17 cellular contexts compared by ENCODE assay signal in the genomic region with DNA sequence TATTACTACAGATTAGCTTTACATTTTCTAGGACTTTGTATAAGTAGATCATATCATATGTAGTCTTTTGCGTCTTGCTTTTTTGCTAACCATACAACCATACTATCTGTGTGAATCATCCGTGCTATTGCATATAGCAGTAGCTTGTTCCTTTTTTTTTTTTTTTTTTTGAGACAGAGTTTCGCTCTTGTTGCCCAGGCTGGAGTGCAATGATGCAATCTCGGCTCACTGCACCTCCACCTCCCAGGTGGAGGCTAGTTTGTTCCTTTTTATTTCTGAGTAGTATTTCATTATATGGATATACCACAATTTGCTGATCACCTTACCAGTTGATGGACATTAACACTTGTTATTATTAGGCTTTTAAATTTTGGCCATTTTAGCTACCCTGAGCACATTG. TPM values are rescaled to one million over a fixed set of nuclear protein-coding genes. Genes with fewer than 3 reads are reported as not detected.
DNase-seq lines count a peak whose midpoint lies in the region; ATAC-seq and TF ChIP-seq lines count a peak whose summit lies in the region.
"Had no signal": no experiment of that assay in that cellular context is flagged by ENCODE, and none has a peak within 500 bp of the region (broad histone marks: within the 10 kb centered on the region; RNA-seq: fewer than 3 reads in every experiment).

No MANE protein-coding gene starts in this region.

- H4K20me1 ChIP-seq in OCI-LY3 (ENCODE audit: insufficient read depth, low read length): no peaks in the 10 kb centered on the region
- no peaks in the 10 kb centered on the region for H4K20me1 ChIP-seq in OCI-LY7 (ENCODE audit: insufficient read depth, low read length)

- intact Hi-C loops in CD14-positive monocyte (cut with micrococcal nuclease) (loop anchor here in 1 of 2 donors (5.0 to 10.0 kb wide), 2 partner anchors 57 to 106 kb away; a partner anchor contains a TSS), OCI-LY7 (cut with micrococcal nuclease; ENCODE audit: unreplicated experiment) (no loop called here)

- CTCF ChIA-PET in T-cell (lab: Charles Lee): interaction anchor here in 1 of 2 donors (0.7 kb wide), 1 partner anchor 246 kb away, joined by 3 read pairs; no protein-coding TSS in a partner anchor
- CTCF ChIA-PET in OCI-LY7 (lab: Charles Lee; ENCODE audit: unreplicated experiment): no interaction called here

- ATAC-seq in HG03060 (IDR thresholded peaks at IDR 0.05; ENCODE audit: low read depth, unreplicated experiment) (peak; percentile 40), T-cell (replicated peaks in 1 of 4) (no peak), HG03097 (IDR thresholded peaks at IDR 0.05; ENCODE audit: low FRiP score, unreplicated experiment) (no peak)
- ATAC-seq: A549 had no signal

- H3K9me3 Mint-ChIP-seq in CD14-positive monocyte: peaks cover 0 to 6% (median 0%) of the 10 kb centered on the region in 7 donors
- peaks cover 0 to 8% (median 0%) of the 10 kb centered on the region in 3 donors for H3K9me3 Mint-ChIP-seq in T-cell

- POLR2A ChIA-PET in T-cell (lab: Charles Lee): no interaction called here
- POLR2A ChIA-PET in OCI-LY7 (lab: Charles Lee): interaction anchor here (0.7 to 1.3 kb wide), 5 partner anchors 9 to 1252 kb away, joined by 3 to 5 read pairs (median 4); no protein-coding TSS in a partner anchor

- peak overlapping the region; percentile 57 for H3K27ac ChIP-seq in OCI-LY3 (ENCODE audit: low read length)
- H3K27ac ChIP-seq in OCI-LY7 (ENCODE audit: low read depth, low read length, poor library complexity, severe bottlenecking): no peak overlapping the region
- H3K27ac ChIP-seq: A549, adrenal gland had no signal

- H3K27me3 Mint-ChIP-seq in CD14-positive monocyte (ENCODE audit: low read depth in 3 of 3) (peaks cover 0 to 3% (median 0%) of the 10 kb centered on the region in 3 donors), T-cell (no peaks in the 10 kb centered on the region)
- H3K27me3 Mint-ChIP-seq: CD4-positive, alpha-beta memory T cell; type B pancreatic cell had no signal

- peak overlapping the region; percentile 34 for H3K4me2 ChIP-seq in OCI-LY3 (ENCODE audit: low read length)
- H3K4me2 ChIP-seq in OCI-LY7 (ENCODE audit: low read length): no peak overlapping the region
- H3K4me2 ChIP-seq: A549 had no signal

- H3K4me3 ChIP-seq in OCI-LY3 (ENCODE audit: low read length) (no peak overlapping the region), OCI-LY7 (ENCODE audit: low read depth, low read length, poor library complexity, severe bottlenecking) (no peak overlapping the region)
- H3K4me3 ChIP-seq: A549, adrenal gland had no signal

- no peak for TF ChIP-seq CTCF in CD14-positive monocyte (IDR thresholded peaks at IDR 0.05)
- TF ChIP-seq CTCF in OCI-LY3 (IDR thresholded peaks at IDR 0.05; ENCODE audit: low read depth, low read length): no peak
- no peak for TF ChIP-seq CTCF in OCI-LY7 (conservative IDR thresholded peaks at IDR 0.05; ENCODE audit: low read length)

- peaks cover 15% of the 10 kb centered on the region; the same call in 1 of the 2 replicates for H3K9me3 ChIP-seq in OCI-LY3 (ENCODE audit: insufficient read depth, low read length)
- H3K9me3 ChIP-seq in OCI-LY7 (ENCODE audit: low read length): no peaks in the 10 kb centered on the region
- H3K9me3 ChIP-seq: A549, adrenal gland had no signal

- H3K36me3 ChIP-seq in OCI-LY3 (replicated peaks; ENCODE audit: low read depth, low read length) (peaks cover 13% of the 10 kb centered on the region), OCI-LY7 (ENCODE audit: insufficient read depth, low read length) (no peaks in the 10 kb centered on the region)
- H3K36me3 ChIP-seq: adrenal gland had no signal

- H3K4me3 Mint-ChIP-seq in CD14-positive monocyte (peak overlapping the region in 1 of 2 donors; percentile 58), T-cell (no peak overlapping the region)
- H3K4me3 Mint-ChIP-seq: CD4-positive, alpha-beta memory T cell; type B pancreatic cell had no signal

- H3K27ac Mint-ChIP-seq in CD14-positive monocyte (peak overlapping the region in 6 of 7 donors; percentile 56 to 70 (median 64)), T-cell (no peak overlapping the region)
- H3K27ac Mint-ChIP-seq: activated T-helper 2 cell treated with anti-CD3 and anti-CD28 coated beads, Interferon-gamma antibody, Interleukin-2, Interleukin-4, amounts not matched to agents 10 μg/mL and 5 μg/mL and 100 μg/mL, durations not matched to agents 14 hours and 24 hours and 36 hours; CD4-positive, alpha-beta memory T cell; type B pancreatic cell had no signal

- H3K79me2 ChIP-seq in OCI-LY3 (ENCODE audit: low read length) (no peaks in the 10 kb centered on the region), OCI-LY7 (ENCODE audit: insufficient read depth, low read depth, low read length) (no peaks in the 10 kb centered on the region)

- peak overlapping the region; percentile 16; the same call in 1 of the 2 replicates for H3K9ac ChIP-seq in OCI-LY3 (ENCODE audit: low read length)

- H3K36me3 Mint-ChIP-seq in CD14-positive monocyte (no peaks in the 10 kb centered on the region), T-cell (no peaks in the 10 kb centered on the region)
- H3K36me3 Mint-ChIP-seq: CD4-positive, alpha-beta memory T cell; type B pancreatic cell had no signal

- no TSS peak for BruUV-seq in OCI-LY7 (replicated peaks; lab: Mats Ljungman, UMichigan)

- H2AFZ ChIP-seq in OCI-LY3 (ENCODE audit: low read depth, low read length): peak overlapping the region; percentile 4; the same call in 1 of the 2 replicates
- no peak overlapping the region for H2AFZ ChIP-seq in OCI-LY7 (ENCODE audit: low read length)

- H3K4me1 Mint-ChIP-seq in CD14-positive monocyte: peaks cover 19% of the 10 kb centered on the region
- peaks cover 0 to 3% (median 0%) of the 10 kb centered on the region in 3 donors for H3K4me1 Mint-ChIP-seq in T-cell

- peaks cover 45% of the 10 kb centered on the region for H3K4me1 ChIP-seq in OCI-LY3 (ENCODE audit: low read length)
- H3K4me1 ChIP-seq in OCI-LY7 (ENCODE audit: insufficient read depth, low read length, poor library complexity, severe bottlenecking): peaks cover 8% of the 10 kb centered on the region
- H3K4me1 ChIP-seq: A549, adrenal gland had no signal

- H3K27me3 ChIP-seq in OCI-LY3 (ENCODE audit: low read depth, low read length): no peaks in the 10 kb centered on the region
- H3K27me3 ChIP-seq: adrenal gland had no signal

- DNase-seq in CD14-positive monocyte (ENCODE audit: low spot score) (peak; percentile 51), germinal center (ENCODE audit: low spot score) (peak; percentile 32), T-cell (no peak), epidermal melanocyte (ENCODE audit: insufficient read length, low spot score) (no peak), OCI-LY7 (ENCODE audit: low spot score) (no peak)
- DNase-seq: adrenal gland; CD4-positive, alpha-beta memory T cell; foreskin fibroblast; NCI-H146; NCI-H2227 treated with DMSO at 0.1 percent for 48 hours; stimulated activated naive CD4-positive, alpha-beta T cell treated with Interleukin-2 at 50 U/mL for 16 hours had no signal

- H3K9me2 ChIP-seq in OCI-LY7 (ENCODE audit: insufficient read depth, low read length): no peaks in the 10 kb centered on the region

RNA-seq across cellular contexts. Expression of a gene that starts 54.5 kb away (rescaled TPM):
- 10 to 100 TPM; 10.2 to 20.4 TPM for polyA plus RNA-seq in CD14-positive monocyte
- total RNA-seq in T-cell (100 to 1,000 TPM; 120 to 156 (median 140) TPM), OCI-LY7 (2022) (158 and 162 TPM in 2 replicates)
- 103 and 121 TPM in 2 replicates for total RNA-seq in OCI-LY7 (2014; rRNA removed; shearing (Covaris generic))

Comparison
In these comparisons a context has a peak if more than half of its experiments do, and no peak if none do; other contexts are left out.
1. DNase-seq: peak in CD14-positive monocyte (single experiment) and germinal center (single experiment); none in T-cell (0 of 34), epidermal melanocyte (single experiment) and OCI-LY7 (single experiment).
2. H3K27ac Mint-ChIP-seq: peak in CD14-positive monocyte (6 of 7); none in T-cell (0 of 2).